In the genomic region with DNA sequence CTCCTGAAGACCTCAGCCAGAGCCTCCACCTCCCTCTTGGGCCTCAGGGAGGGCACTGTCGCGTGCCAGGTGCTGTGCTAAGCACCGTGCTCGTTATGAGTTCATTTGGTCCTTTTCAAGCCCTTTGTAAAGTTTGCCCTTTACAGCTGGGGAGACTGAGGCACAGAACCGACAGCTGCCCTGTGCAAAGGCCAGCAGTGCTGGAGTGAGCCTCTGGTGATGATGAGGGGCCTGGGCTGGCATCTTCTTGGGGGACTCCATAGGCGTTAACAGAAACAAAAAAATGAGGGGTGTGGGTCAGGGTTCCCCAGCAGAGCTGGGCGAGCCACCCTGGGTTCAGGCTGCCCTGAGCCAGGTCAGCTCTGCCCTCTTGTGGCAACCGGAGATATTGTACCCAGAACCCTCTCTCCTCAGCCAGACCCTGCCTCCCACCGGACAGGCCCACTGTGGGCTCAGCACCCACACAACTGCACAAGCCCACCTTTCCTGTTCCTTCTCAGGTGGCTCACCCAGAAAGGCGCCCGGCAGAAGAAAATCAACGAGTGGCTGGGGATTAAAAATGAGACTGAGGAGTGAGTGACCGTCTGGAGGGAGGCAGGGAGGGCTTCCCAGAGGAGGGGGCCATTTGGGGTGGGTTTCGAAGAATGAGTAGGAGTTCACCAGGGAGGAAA, we compare ENCODE assay signal across 7 cellular contexts. TPM values are rescaled to one million over a fixed set of nuclear protein-coding genes. Genes with fewer than 3 reads are reported as not detected.
DNase-seq lines count a peak whose midpoint lies in the region; ATAC-seq and TF ChIP-seq lines count a peak whose summit lies in the region.

No MANE protein-coding gene starts in this region.

- no peak for TF ChIP-seq POLR2A in vagina (IDR thresholded peaks at IDR 0.05)

- H3K27me3 ChIP-seq in GM06990 (replicated peaks; ENCODE audit: control insufficient read depth, insufficient read depth, low read length) (no peaks in the 10 kb centered on the region), colonic mucosa (no peaks in the 10 kb centered on the region), vagina (no peaks in the 10 kb centered on the region)

- H3K4me3 Mint-ChIP-seq in IgD-negative memory B cell: peak overlapping the region; percentile 76 to 98 (median 90)

- H3K9me3 Mint-ChIP-seq in IgD-negative memory B cell: no peaks in the 10 kb centered on the region

- intact Hi-C loops in colonic mucosa (cut with DNase I) (loop anchor here (5.0 kb wide), 1 partner anchor 56 kb away; no protein-coding TSS in a partner anchor), vagina (cut with DNase I) (loop anchor here (5.0 kb wide), 1 partner anchor 56 kb away; no protein-coding TSS in a partner anchor)

- peak; percentile 87 for TF ChIP-seq CTCF in GM06990 (IDR thresholded peaks at IDR 0.05; ENCODE audit: insufficient read depth, low read length, poor library complexity, severe bottlenecking)
- peak; percentile 74 for TF ChIP-seq CTCF in colonic mucosa (IDR thresholded peaks at IDR 0.05)
- TF ChIP-seq CTCF in vagina (IDR thresholded peaks at IDR 0.05): peak; percentile 43 to 62 (median 50)

- H3K36me3 ChIP-seq in GM06990 (ENCODE audit: control insufficient read depth, insufficient read depth, low read length) (peaks cover 7% of the 10 kb centered on the region), colonic mucosa (no peaks in the 10 kb centered on the region), vagina (peaks cover 0 to 56% of the 10 kb centered on the region in 2 donors)

- H3K9me3 ChIP-seq in colonic mucosa (no peaks in the 10 kb centered on the region), vagina (no peaks in the 10 kb centered on the region)

- H3K27ac Mint-ChIP-seq in IgD-negative memory B cell: peak overlapping the region; percentile 90 to 99 (median 98)

- no peak overlapping the region for H3K27ac ChIP-seq in colonic mucosa
- no peak overlapping the region for H3K27ac ChIP-seq in vagina

- no peak overlapping the region for H3K9ac ChIP-seq in colonic mucosa (ENCODE audit: low read depth in 2 of 2, low read length in 2 of 2)

- DNase-seq in GM06990 (ENCODE audit: extremely low read depth, insufficient read length) (no peak), colonic mucosa (no peak), myocyte (ENCODE audit: low read depth) (peak; percentile 28), vagina (ENCODE audit: extremely low spot score in 2 of 2) (peak in 1 of 2 donors; percentile 67), cortex of kidney (lab: John Stamatoyannopoulos, UW) (no peak)

- ATAC-seq in activated CD4-positive, CD25-positive, alpha-beta regulatory T cell treated with anti-CD3 and anti-CD28 coated beads, Interleukin-2, amount 50 U/mL, for 24 hours: peak; percentile 83 to 93

- H3K4me1 Mint-ChIP-seq in IgD-negative memory B cell: peaks cover 34 to 45% (median 35%) of the 10 kb centered on the region in 3 donors

- H3K4me3 ChIP-seq in GM06990 (replicated peaks; ENCODE audit: low read depth, low read length) (no peak overlapping the region), colonic mucosa (no peak overlapping the region), vagina (no peak overlapping the region)

- peaks cover 6% of the 10 kb centered on the region for H3K36me3 Mint-ChIP-seq in IgD-negative memory B cell

- H3K4me1 ChIP-seq in colonic mucosa (no peaks in the 10 kb centered on the region), vagina (peaks cover 2% of the 10 kb centered on the region)

- H3K27me3 Mint-ChIP-seq in IgD-negative memory B cell: peaks cover 2% of the 10 kb centered on the region

RNA-seq across cellular contexts. Expression of gene IFI30, which starts 5.5 kb away (rescaled TPM):
- polyA plus RNA-seq in IgD-negative memory B cell: 473 TPM
- 10 to 100 TPM; 47.1 to 95.2 TPM for total RNA-seq in colonic mucosa
- 0.73 and 6.5 TPM in 2 replicates for total RNA-seq in myocyte
- polyA plus RNA-seq in myocyte (2012): 0.57 TPM
- 43.7 TPM for total RNA-seq in vagina

RNA-seq across cellular contexts. Expression of gene PIK3R2, which starts 15.1 kb away (rescaled TPM):
- 2.1 TPM for polyA plus RNA-seq in IgD-negative memory B cell
- total RNA-seq in colonic mucosa: 10 to 100 TPM; 42.9 to 48.2 TPM
- 48.4 and 50.5 TPM in 2 replicates for total RNA-seq in myocyte
- polyA plus RNA-seq in myocyte (2012): 63.5 TPM
- total RNA-seq in vagina: 24.8 TPM

RNA-seq across cellular contexts. Expression of gene MPV17L2, which starts 24.9 kb away (rescaled TPM):
- polyA plus RNA-seq in IgD-negative memory B cell: 16.6 TPM
- total RNA-seq in colonic mucosa (10 to 100 TPM in 1 of 2 donors, 1 to 10 TPM in 1; 8.9 to 21.7 TPM), myocyte (52.1 and 68.6 TPM in 2 replicates), vagina (10.3 TPM)
- 19.8 TPM for polyA plus RNA-seq in myocyte (2012)

RNA-seq across cellular contexts. Expression of gene RAB3A, which starts 35.7 kb away (rescaled TPM):
- 1.5 TPM for polyA plus RNA-seq in IgD-negative memory B cell
- total RNA-seq in colonic mucosa (1 to 10 TPM; 3.5 to 4.2 TPM), myocyte (2.7 and 3.4 TPM in 2 replicates), vagina (5.6 TPM)
- 4.3 TPM for polyA plus RNA-seq in myocyte (2012)

RNA-seq across cellular contexts. Expression of gene PDE4C, which starts 58.1 kb away (rescaled TPM):
- not detected for polyA plus RNA-seq in IgD-negative memory B cell
- total RNA-seq in colonic mucosa (1 to 10 TPM; 2.1 TPM), myocyte (1.7 TPM in 1 of 2 replicates, not detected in the other), vagina (0.98 TPM)
- polyA plus RNA-seq in myocyte (2012): 0.20 TPM
